In genomic region chr11:17267576-17267975, GRCh38 we compare ENCODE assay signal across 1 cellular context.
TF ChIP-seq lines count a peak whose summit lies in the region.

No MANE protein-coding gene starts in this region.

TF ChIP-seq in GM23338, 12 proteins besides CTCF, POLR2A, EP300 and RAD21 (continued from another document):
- TF ChIP-seq ETS1 (IDR thresholded peaks at IDR 0.05) (no peak), ZNF462 (CRISPR knock-in tag; IDR thresholded peaks at IDR 0.05) (no peak), POLR2AphosphoS5 (IDR thresholded peaks at IDR 0.05; ENCODE audit: low read depth) (no peak)
